Comparison of ENCODE assay signal across 8 cellular contexts in genomic region chr7:66173002-66173401, GRCh38. TPM values are rescaled to one million over a fixed set of nuclear protein-coding genes. Genes with fewer than 3 reads are reported as not detected.
DNase-seq lines count a peak whose midpoint lies in the region; ATAC-seq, FAIRE-seq and TF ChIP-seq lines count a peak whose summit lies in the region.
"Not testable (repeated sequence)": the region's sequence is repeated elsewhere in the genome, so short reads cannot be mapped to it uniquely, and the experiment has no call there.

No MANE protein-coding gene starts in this region.

- H3K27ac ChIP-seq in GM12878 (ENCODE audit: control insufficient read depth, insufficient read depth), result not testable (repeated sequence)
- peak overlapping the region; percentile 54 for H3K27ac ChIP-seq in foreskin keratinocyte

- RAD21 ChIA-PET in GM12878 (lab: Charles Lee; ENCODE audit: unreplicated experiment), result not testable (repeated sequence)

- not testable (repeated sequence) for TF ChIP-seq EP300 in GM12878 (IDR thresholded peaks at IDR 0.05; ENCODE audit: borderline replicate concordance in 1 of 2, control insufficient read depth in 1 of 2, low read depth in 2 of 2, low read length in 2 of 2)

- TF ChIP-seq CTCF in GM12865 (IDR thresholded peaks at IDR 0.05; ENCODE audit: insufficient read depth, low read depth, low read length, missing control alignments); activated CD8-positive, alpha-beta T cell treated with anti-CD3 and anti-CD28 coated beads for 36 hours (IDR thresholded peaks at IDR 0.05); GM12878 (IDR thresholded peaks at IDR 0.05 in 2 of 3, conservative IDR thresholded peaks at IDR 0.05 in 1 of 3; ENCODE audit: control insufficient read depth in 2 of 3, extremely low read depth in 1 of 3, insufficient read depth in 1 of 3, low read depth in 3 of 3, low read length in 3 of 3); foreskin keratinocyte (conservative IDR thresholded peaks at IDR 0.05): not testable (repeated sequence)

- not testable (repeated sequence) for H3K27me3 Mint-ChIP-seq in T-helper 17 cell; activated CD8-positive, alpha-beta T cell treated with anti-CD3 and anti-CD28 coated beads for 36 hours; stimulated activated naive CD8-positive, alpha-beta T cell treated with anti-CD3 and anti-CD28 coated beads, Interleukin-15, amount 100 ng/mL, for 72 hours

- DNase-seq in A172 (ENCODE audit: low spot score), result peak; percentile 52
- peak; percentile 9 for DNase-seq in GM12865 (ENCODE audit: low read depth)
- peak; percentile 75 for DNase-seq in NCI-H69 (lab: John Stamatoyannopoulos, UW)
- not testable (repeated sequence) for DNase-seq in T-helper 17 cell; GM12878 (ENCODE audit: low read depth, low spot score); stimulated activated naive CD8-positive, alpha-beta T cell treated with anti-CD3 and anti-CD28 coated beads, Interleukin-15, amount 100 ng/mL, for 72 hours
- DNase-seq in activated CD8-positive, alpha-beta T cell treated with anti-CD3 and anti-CD28 coated beads for 36 hours, result peak; percentile 35
- peak in 1 of 2 donors; percentile 31 for DNase-seq in foreskin keratinocyte

- TF ChIP-seq POLR2A in GM12878 (IDR thresholded peaks at IDR 0.05; ENCODE audit: low read depth, low read length), result not testable (repeated sequence)

- H3K4me2 ChIP-seq in GM12878 (ENCODE audit: control insufficient read depth, insufficient read depth), result not testable (repeated sequence)

- not testable (repeated sequence) for H3K79me2 ChIP-seq in GM12878 (ENCODE audit: control insufficient read depth, insufficient read depth, low read length)

- not testable (repeated sequence) for TF ChIP-seq RAD21 in GM12878 (IDR thresholded peaks at IDR 0.05; ENCODE audit: insufficient read depth, low read depth, low read length)

- H4K20me1 ChIP-seq in GM12878 (ENCODE audit: control insufficient read depth, insufficient read depth), result not testable (repeated sequence)

- not testable (repeated sequence) for H2AFZ ChIP-seq in GM12878 (ENCODE audit: control insufficient read depth, low read depth, low read length)

- not testable (repeated sequence) for H3K4me1 Mint-ChIP-seq in T-helper 17 cell; activated CD8-positive, alpha-beta T cell treated with anti-CD3 and anti-CD28 coated beads for 36 hours (ENCODE audit: low read depth)
- peaks cover 12% of the 10 kb centered on the region for H3K4me1 Mint-ChIP-seq in stimulated activated naive CD8-positive, alpha-beta T cell treated with anti-CD3 and anti-CD28 coated beads, Interleukin-15, amount 100 ng/mL, for 72 hours

- not testable (repeated sequence) for H3K36me3 ChIP-seq in GM12878 (ENCODE audit: control insufficient read depth in 2 of 2, insufficient read depth in 2 of 2, low read length in 1 of 2)

- POLR2A ChIA-PET in activated CD8-positive, alpha-beta T cell treated with anti-CD3 and anti-CD28 coated beads for 36 hours (lab: Charles Lee); GM12878 (lab: Charles Lee): not testable (repeated sequence)

- ATAC-seq in T-helper 17 cell, result not testable (repeated sequence)
- peak; percentile 30 for ATAC-seq in activated CD8-positive, alpha-beta T cell treated with anti-CD3 and anti-CD28 coated beads for 36 hours
- ATAC-seq in GM12878, result peak; percentile 43; the same call in 2 of the 3 replicates
- ATAC-seq in foreskin keratinocyte, result peak; percentile 59
- ATAC-seq in stimulated activated naive CD8-positive, alpha-beta T cell treated with anti-CD3 and anti-CD28 coated beads, Interleukin-15, amount 100 ng/mL, for 72 hours, result peak; percentile 53

- not testable (repeated sequence) for FAIRE-seq in GM12878 (lab: Jason Lieb, UNC)

- in situ Hi-C loops in GM12878 (cut with MboI), result not testable (repeated sequence)

- not testable (repeated sequence) for H3K4me3 ChIP-seq in GM12865 (ENCODE audit: low read depth, low read length); GM12878

- not testable (repeated sequence) for H3K4me3 Mint-ChIP-seq in T-helper 17 cell; activated CD8-positive, alpha-beta T cell treated with anti-CD3 and anti-CD28 coated beads for 36 hours; stimulated activated naive CD8-positive, alpha-beta T cell treated with anti-CD3 and anti-CD28 coated beads, Interleukin-15, amount 100 ng/mL, for 72 hours

- H3K27me3 ChIP-seq in GM12878 (replicated peaks in 1 of 2; ENCODE audit: control insufficient read depth in 2 of 2, insufficient read depth in 2 of 2, low read length in 1 of 2); foreskin keratinocyte: not testable (repeated sequence)

- SMC1A ChIA-PET in GM12878 (lab: Charles Lee; ENCODE audit: uncharacterized antibody, unreplicated experiment), result not testable (repeated sequence)

- not testable (repeated sequence) for H3K36me3 Mint-ChIP-seq in T-helper 17 cell (ENCODE audit: low read depth); activated CD8-positive, alpha-beta T cell treated with anti-CD3 and anti-CD28 coated beads for 36 hours (ENCODE audit: low read depth)

- WGBS in GM12878 (ENCODE audit: insufficient coverage, insufficient replicate concordance, low lambda C conversion rate, missing lambda C conversion rate), result 28% methylated on average over 5 of the region's 5 CpGs

- H3K9ac ChIP-seq in GM12878 (ENCODE audit: control insufficient read depth, insufficient read depth, low read length), result not testable (repeated sequence)

- peak overlapping the region; percentile 8 for H3K27ac Mint-ChIP-seq in T-helper 17 cell
- H3K27ac Mint-ChIP-seq in activated CD8-positive, alpha-beta T cell treated with anti-CD3 and anti-CD28 coated beads for 36 hours, result not testable (repeated sequence)
- H3K27ac Mint-ChIP-seq in stimulated activated naive CD8-positive, alpha-beta T cell treated with anti-CD3 and anti-CD28 coated beads, Interleukin-15, amount 100 ng/mL, for 72 hours, result peak overlapping the region in 1 of 2 donors; percentile 14

- not testable (repeated sequence) for H3K9me3 Mint-ChIP-seq in activated CD8-positive, alpha-beta T cell treated with anti-CD3 and anti-CD28 coated beads for 36 hours; stimulated activated naive CD8-positive, alpha-beta T cell treated with anti-CD3 and anti-CD28 coated beads, Interleukin-15, amount 100 ng/mL, for 72 hours

- CTCF ChIA-PET in activated CD8-positive, alpha-beta T cell treated with anti-CD3 and anti-CD28 coated beads for 36 hours (lab: Charles Lee); GM12878 (lab: Yijun Ruan, JAX): not testable (repeated sequence)

- not testable (repeated sequence) for H3K9me3 ChIP-seq in T-helper 17 cell (ENCODE audit: control insufficient read depth, low read length, poor library complexity, severe bottlenecking); GM12878 (replicated peaks; ENCODE audit: control insufficient read depth, insufficient read depth, low read length)

- BruUV-seq in GM12878 (replicated peaks; lab: Mats Ljungman, UMichigan), result not testable (repeated sequence)

- intact Hi-C loops in activated CD8-positive, alpha-beta T cell treated with anti-CD3 and anti-CD28 coated beads for 36 hours (cut with micrococcal nuclease); GM12878 (cut with micrococcal nuclease; ENCODE audit: unreplicated experiment): not testable (repeated sequence)

- not testable (repeated sequence) for H3K4me1 ChIP-seq in GM12878 (ENCODE audit: control insufficient read depth, insufficient read depth, low read length); foreskin keratinocyte

RNA-seq across cellular contexts. Expression of gene TPST1, which starts 32.1 kb away (rescaled TPM):
- 56.5 and 58.8 TPM in 2 replicates for total RNA-seq in A172 (2014; rRNA removed; shearing (Covaris generic))
- total RNA-seq in T-helper 17 cell, result under 1 TPM; 0.65 TPM
- total RNA-seq in activated CD8-positive, alpha-beta T cell treated with anti-CD3 and anti-CD28 coated beads for 36 hours, result 1 to 10 TPM; 2.4 TPM
- total RNA-seq in GM12878 (2013; cell fraction: nucleolus; rRNA removed), result 22.8 and 28.1 TPM in 2 replicates
- 7.8 and 8.9 TPM in 2 replicates for total RNA-seq in GM12878 (2014; rRNA removed)
- total RNA-seq in GM12878 (2014; rRNA removed; fragmentation: Illumina TruSeq; extraction: Trizol), result 9.7 and 10.6 TPM in 2 replicates
- 6.4 and 7.4 TPM in 2 replicates for total RNA-seq in GM12878 (2021)
- polyA plus RNA-seq in GM12878 (2011; ENCODE audit: low read depth), result 3.3 TPM
- 7.7 and 10.4 TPM in 2 replicates for polyA plus RNA-seq in GM12878 (2011; rRNA removed)
- 3.9 and 4.1 TPM in 2 replicates for polyA plus RNA-seq in GM12878 (2011; cell fraction: cytosol; rRNA removed)
- polyA plus RNA-seq in GM12878 (2011; cell fraction: nucleus; rRNA removed), result 3.1 and 4.9 TPM in 2 replicates
- polyA plus RNA-seq in GM12878 (2012), result 3.6 and 3.9 TPM in 2 replicates
- polyA plus RNA-seq in GM12878 (2014; fragmentation: Illumina TruSeq; extraction: Trizol), result 6.0 and 6.6 TPM in 2 replicates
- 1 to 10 TPM; 1.1 to 2.2 TPM for polyA plus RNA-seq in GM12878 (2014; fragmentation: Nextera tagmentation; extraction: Ambion mirVana)
- polyA plus RNA-seq in GM12878 (2014; rRNA removed), result 6.3 and 7.6 TPM in 2 replicates
- 1 to 10 TPM; 8.2 to 8.9 TPM for polyA plus RNA-seq in GM12878 (2016; fragmentation: Nextera tagmentation; extraction: Ambion mirVana)
- 23.7 and 24.1 TPM in 2 replicates for polyA minus RNA-seq in GM12878 (2011; rRNA and poly(A)+ RNA removed)
- 2.3 and 3.7 TPM in 2 replicates for polyA minus RNA-seq in GM12878 (2011; cell fraction: cytosol; rRNA and poly(A)+ RNA removed)
- polyA minus RNA-seq in GM12878 (2011; cell fraction: nucleus; rRNA and poly(A)+ RNA removed), result 7.3 and 9.8 TPM in 2 replicates
- total RNA-seq in foreskin keratinocyte, result 28.2 and 48.2 TPM in 2 replicates
- polyA plus RNA-seq in foreskin keratinocyte, result 25.2 and 38.2 TPM in 2 replicates

RNA-seq across cellular contexts. Expression of gene CRCP, which starts 58.4 kb away (rescaled TPM):
- total RNA-seq in A172 (2014; rRNA removed; shearing (Covaris generic)), result 42.5 and 44.0 TPM in 2 replicates
- total RNA-seq in T-helper 17 cell (10 to 100 TPM; 35.2 to 40.3 TPM), GM12878 (2014; rRNA removed) (25.6 and 26.4 TPM in 2 replicates), GM12878 (2014; rRNA removed; fragmentation: Illumina TruSeq; extraction: Trizol) (31.6 and 33.8 TPM in 2 replicates), GM12878 (2021) (23.6 and 25.0 TPM in 2 replicates), foreskin keratinocyte (24.1 and 25.3 TPM in 2 replicates)
- 10 to 100 TPM; 25.5 to 25.9 TPM for total RNA-seq in activated CD8-positive, alpha-beta T cell treated with anti-CD3 and anti-CD28 coated beads for 36 hours
- 27.7 and 30.8 TPM in 2 replicates for total RNA-seq in GM12878 (2013; cell fraction: nucleolus; rRNA removed)
- polyA plus RNA-seq in GM12878 (2011; ENCODE audit: low read depth), result 13.4 TPM
- polyA plus RNA-seq in GM12878 (2011; rRNA removed) (30.2 and 31.2 TPM in 2 replicates), GM12878 (2014; fragmentation: Illumina TruSeq; extraction: Trizol) (27.4 and 29.2 TPM in 2 replicates), GM12878 (2014; fragmentation: Nextera tagmentation; extraction: Ambion mirVana) (10 to 100 TPM; 12.4 to 20.1 TPM), GM12878 (2014; rRNA removed) (29.2 and 29.8 TPM in 2 replicates), GM12878 (2016; fragmentation: Nextera tagmentation; extraction: Ambion mirVana) (10 to 100 TPM; 29.0 to 29.6 TPM), foreskin keratinocyte (11.7 and 12.5 TPM in 2 replicates)
- 29.3 and 30.5 TPM in 2 replicates for polyA plus RNA-seq in GM12878 (2011; cell fraction: cytosol; rRNA removed)
- polyA plus RNA-seq in GM12878 (2011; cell fraction: nucleus; rRNA removed), result 13.6 and 16.4 TPM in 2 replicates
- 15.9 and 33.1 TPM in 2 replicates for polyA plus RNA-seq in GM12878 (2012)
- 30.9 and 32.2 TPM in 2 replicates for polyA minus RNA-seq in GM12878 (2011; rRNA and poly(A)+ RNA removed)
- polyA minus RNA-seq in GM12878 (2011; cell fraction: cytosol; rRNA and poly(A)+ RNA removed), result 9.2 and 13.9 TPM in 2 replicates
- polyA minus RNA-seq in GM12878 (2011; cell fraction: nucleus; rRNA and poly(A)+ RNA removed), result 10.2 and 14.0 TPM in 2 replicates
